In the genomic region with DNA sequence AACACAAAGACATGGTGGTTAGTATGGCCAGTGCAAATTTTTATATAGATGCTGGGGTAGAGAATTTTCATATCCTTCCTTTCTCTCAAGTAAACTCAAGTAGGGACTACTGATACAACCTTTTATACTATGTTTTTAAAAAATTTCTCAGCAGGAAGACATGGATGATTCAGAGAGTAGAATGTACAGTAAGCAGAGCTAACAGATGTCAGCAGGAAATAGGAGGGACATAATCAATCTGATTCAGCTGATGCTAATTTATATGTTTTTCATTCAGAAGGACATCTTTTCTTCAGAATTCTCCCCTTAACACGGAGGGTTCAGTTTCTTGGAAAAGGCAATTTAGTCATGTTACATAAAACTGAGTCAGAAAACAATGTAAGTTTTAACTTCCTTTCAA, we compare ENCODE assay signal across 22 cellular contexts.
DNase-seq lines count a peak whose midpoint lies in the region; TF ChIP-seq lines count a peak whose summit lies in the region.
"Had no signal": no experiment of that assay in that cellular context is flagged by ENCODE, and none has a peak within 500 bp of the region (broad histone marks: within the 10 kb centered on the region; RNA-seq: fewer than 3 reads in every experiment).

No MANE protein-coding gene starts in this region.

- in situ Hi-C loops in astrocyte of the spinal cord (cut with HindIII; ENCODE audit: low sequenced_read_pairs) = no loop called here

- TF ChIP-seq CTCF in astrocyte of the spinal cord (IDR thresholded peaks at IDR 0.05; ENCODE audit: low read depth, low read length) (no peak), foreskin fibroblast (IDR thresholded peaks at IDR 0.05; ENCODE audit: low read depth, low read length) (no peak)

- H3K4me3 ChIP-seq in astrocyte of the spinal cord (ENCODE audit: low read depth, low read length) (no peak overlapping the region), foreskin fibroblast (ENCODE audit: low read depth in 1 of 2, low read length in 2 of 2) (no peak overlapping the region)
- H3K4me3 ChIP-seq: GM12878, SK-N-MC had no signal

- DNase-seq in HT1080 (ENCODE audit: low read depth) (peak; percentile 46), astrocyte of the spinal cord (ENCODE audit: low read depth, low spot score) (peak; percentile 15), foreskin fibroblast (peak; percentile 35 to 62), SIG-M5 treated with dmso at 0.1 percent for 504 hours (lab: John Stamatoyannopoulos, UW; ENCODE audit: unreplicated experiment) (no peak), NCI-H1105 (lab: John Stamatoyannopoulos, UW) (no peak), middle frontal gyrus (ENCODE audit: extremely low spot score, low spot score) (no peak)
- no peak for DNase-seq in NK-92 treated with Interleukin-12 subunit alpha and Interleukin-12 subunit beta, amount 100 ng/mL, for 24 hours (lab: John Stamatoyannopoulos, UW)
- DNase-seq: C1 segment of cervical spinal cord; CD4-positive, alpha-beta memory T cell; COR-L47; DMS53; Karpas-422; NCI-H1092 treated with DMSO at 0.1 percent for 48 hours; NCI-H1436 treated with DMSO at 0.1 percent for 48 hours; NCI-H187 treated with DMSO at 0.1 percent for 48 hours; NCI-H2171 treated with DMSO at 0.1 percent for 48 hours; NCI-H345; NCI-H510A treated with DMSO at 0.1 percent for 48 hours; NCI-H748 treated with DMSO at 0.1 percent for 48 hours; SHP77 treated with DMSO at 0.1 percent for 48 hours had no signal

Comparison
In these comparisons a context has a peak if more than half of its experiments do, and no peak if none do; other contexts are left out.
1. DNase-seq: peak in HT1080 (single experiment), astrocyte of the spinal cord (single experiment) and foreskin fibroblast (2 of 2); none in SIG-M5 treated with dmso at 0.1 percent for 504 hours (single experiment), NK-92 treated with Interleukin-12 subunit alpha and Interleukin-12 subunit beta, amount 100 ng/mL, for 24 hours (single experiment), NCI-H1105 (single experiment) and middle frontal gyrus (single experiment).